12 cellular contexts compared by ENCODE assay signal in genomic region chr11:124919836-124920755, GRCh38. TPM values are rescaled to one million over a fixed set of nuclear protein-coding genes. Genes with fewer than 3 reads are reported as not detected.
DNase-seq lines count a peak whose midpoint lies in the region; ATAC-seq, FAIRE-seq and TF ChIP-seq lines count a peak whose summit lies in the region.
"Had no signal": no experiment of that assay in that cellular context is flagged by ENCODE, and none has a peak within 500 bp of the region (broad histone marks: within the 10 kb centered on the region; RNA-seq: fewer than 3 reads in every experiment).

No MANE protein-coding gene starts in this region.

- H3K27ac ChIP-seq in A549 (no peak overlapping the region; a peak in 1 of 6 replicates), GM23338 (ENCODE audit: low read depth) (no peak overlapping the region), left lung (no peak overlapping the region)
- no peak overlapping the region for H3K27ac ChIP-seq in effector memory CD4-positive, alpha-beta T cell (ENCODE audit: insufficient read depth, low read length, poor library complexity, severe bottlenecking)

- DNase-seq in A549 (ENCODE audit: low read depth in 1 of 2, low spot score in 1 of 2) (no peak), GM23338 (ENCODE audit: low spot score) (no peak), NCI-H187 (lab: John Stamatoyannopoulos, UW) (no peak), SIG-M5 (lab: John Stamatoyannopoulos, UW) (no peak), left lung (no peak), AG08395 (ENCODE audit: low spot score) (no peak)
- no peak for DNase-seq in effector memory CD4-positive, alpha-beta T cell

- peaks cover 3% of the 10 kb centered on the region; the same call in 1 of the 3 replicates for H3K4me1 Mint-ChIP-seq in GM23338
- H3K4me1 Mint-ChIP-seq in nephron: peaks cover 28% of the 10 kb centered on the region

- H3K4me3 Mint-ChIP-seq in GM23338: peak overlapping the region; percentile 67
- peak overlapping the region; percentile 75 to 86 (median 84) for H3K4me3 Mint-ChIP-seq in nephron

- H3K36me3 Mint-ChIP-seq in GM23338 (ENCODE audit: low read depth): no peaks in the 10 kb centered on the region; the same call in 1 of the 3 replicates
- H3K36me3 Mint-ChIP-seq in nephron (ENCODE audit: low read depth): no peaks in the 10 kb centered on the region
- H3K36me3 Mint-ChIP-seq: activated naive CD4-positive, alpha-beta T cell treated with anti-CD3 and anti-CD28 coated beads, Interleukin-2, amount 10 ng/mL, durations not matched to agents 7 days and 5 days had no signal

- H3K27me3 Mint-ChIP-seq in GM23338 (ENCODE audit: insufficient read depth, low read depth, poor library complexity) (peaks cover 52% of the 10 kb centered on the region), nephron (ENCODE audit: low read depth) (peaks cover 21% of the 10 kb centered on the region)

- peaks cover 12% of the 10 kb centered on the region; the same call in 1 of the 2 replicates for H3K9me2 ChIP-seq in GM23338 (ENCODE audit: insufficient read depth)

- H3K27ac Mint-ChIP-seq in GM23338: no peak overlapping the region
- peak overlapping the region in 2 of 3 experiments; percentile 71 to 91 for H3K27ac Mint-ChIP-seq in nephron
- H3K27ac Mint-ChIP-seq: activated naive CD4-positive, alpha-beta T cell treated with anti-CD3 and anti-CD28 coated beads, Interleukin-2, amount 10 ng/mL, durations not matched to agents 7 days and 5 days had no signal

- no peak for TF ChIP-seq RAD21 in A549 (conservative IDR thresholded peaks at IDR 0.05 in 1 of 2, IDR thresholded peaks at IDR 0.05 in 1 of 2)

- peak overlapping the region; percentile 91 for H2AFZ ChIP-seq in GM23338

- no peaks in the 10 kb centered on the region for H3K79me2 ChIP-seq in GM23338 (replicated peaks; ENCODE audit: insufficient read depth)

- no peaks in the 10 kb centered on the region for H3K36me3 ChIP-seq in GM23338 (ENCODE audit: insufficient read depth)
- H3K36me3 ChIP-seq in effector memory CD4-positive, alpha-beta T cell (ENCODE audit: control insufficient read depth, insufficient read depth, low read length): no peaks in the 10 kb centered on the region
- no peaks in the 10 kb centered on the region for H3K36me3 ChIP-seq in left lung

- TF ChIP-seq CTCF in A549 (IDR thresholded peaks at IDR 0.05): no peak
- TF ChIP-seq CTCF in GM23338 (conservative IDR thresholded peaks at IDR 0.05; ENCODE audit: low read depth in 2 of 2): no peak
- no peak for TF ChIP-seq CTCF in nephron (IDR thresholded peaks at IDR 0.05; ENCODE audit: unreplicated experiment in 3 of 3)
- TF ChIP-seq CTCF in left lung (IDR thresholded peaks at IDR 0.05): no peak

- no peaks in the 10 kb centered on the region for H4K20me1 ChIP-seq in GM23338 (replicated peaks; ENCODE audit: insufficient read depth)

- H3K9me3 Mint-ChIP-seq in GM23338: peaks cover 19% of the 10 kb centered on the region
- H3K9me3 Mint-ChIP-seq in nephron: peaks cover 5% of the 10 kb centered on the region
- H3K9me3 Mint-ChIP-seq: activated naive CD4-positive, alpha-beta T cell treated with anti-CD3 and anti-CD28 coated beads, Interleukin-2, amount 10 ng/mL, durations not matched to agents 7 days and 5 days had no signal

- intact Hi-C loops in left lung (cut with DNase I): no loop called here

- no peak for TF ChIP-seq EP300 in A549 (IDR thresholded peaks at IDR 0.05)

- POLR2A ChIA-PET in A549 (lab: Yijun Ruan, JAX): no interaction called here

- ATAC-seq in A549 (no peak), GM23338 (no peak), left lung (no peak)

- H3K4me1 ChIP-seq in A549: no peaks in the 10 kb centered on the region
- no peaks in the 10 kb centered on the region for H3K4me1 ChIP-seq in GM23338 (ENCODE audit: insufficient read depth)
- peaks cover 10% of the 10 kb centered on the region for H3K4me1 ChIP-seq in effector memory CD4-positive, alpha-beta T cell (ENCODE audit: control insufficient read depth, insufficient read depth, low read length, poor library complexity, severe bottlenecking)
- H3K4me1 ChIP-seq in left lung: peaks cover 0 to 11% of the 10 kb centered on the region in 2 donors

- H3K27me3 ChIP-seq in GM23338 (ENCODE audit: insufficient read depth) (peaks cover 69% of the 10 kb centered on the region), left lung (peaks cover 7 to 24% of the 10 kb centered on the region in 2 donors)
- no peaks in the 10 kb centered on the region for H3K27me3 ChIP-seq in effector memory CD4-positive, alpha-beta T cell (replicated peaks; ENCODE audit: control insufficient read depth, insufficient read depth, low read length, poor library complexity, severe bottlenecking)
- H3K27me3 ChIP-seq: testis had no signal

- H3K9me3 ChIP-seq in A549 (no peaks in the 10 kb centered on the region), left lung (no peaks in the 10 kb centered on the region)
- no peaks in the 10 kb centered on the region for H3K9me3 ChIP-seq in effector memory CD4-positive, alpha-beta T cell (ENCODE audit: control insufficient read depth, low read length)
- H3K9me3 ChIP-seq: testis had no signal

- FAIRE-seq in A549 (lab: Jason Lieb, UNC): no peak

- CTCF ChIA-PET in A549 (lab: Yijun Ruan, JAX): interaction anchor here (1.0 kb wide), 1 partner anchor 44 kb away, joined by 3 read pairs; no protein-coding TSS in a partner anchor

- no peak for TF ChIP-seq POLR2A in A549 (IDR thresholded peaks at IDR 0.05; ENCODE audit: low read length)

- 0 out of 2 replicates have a peak, but pooled peaks cover 3% of the 10 kb centered on the region for H3F3A ChIP-seq in GM23338 (replicated peaks; ENCODE audit: low read depth)

- peak overlapping the region; percentile 75 for H3K4me2 ChIP-seq in A549
- H3K4me2 ChIP-seq in GM23338: peak overlapping the region; percentile 83

- H3K4me3 ChIP-seq in A549 (no peak overlapping the region), GM23338 (peak overlapping the region; percentile 56), left lung (no peak overlapping the region)
- peak overlapping the region; percentile 46 for H3K4me3 ChIP-seq in effector memory CD4-positive, alpha-beta T cell (ENCODE audit: insufficient read depth, low read depth, low read length, poor library complexity, severe bottlenecking)

- WGBS in A549 (ENCODE audit: missing lambda C conversion rate): 79% methylated on average over 6 of the region's 8 CpGs

TF ChIP-seq in A549, 52 proteins besides CTCF, POLR2A, EP300 and RAD21 (continues in another document):
- no peak for TF ChIP-seq FOSB (CRISPR knock-in tag; IDR thresholded peaks at IDR 0.05)
- no peak for TF ChIP-seq CBX2 (IDR thresholded peaks at IDR 0.05; ENCODE audit: borderline replicate concordance, low read depth)
- no peak for TF ChIP-seq PHF8 (IDR thresholded peaks at IDR 0.05; ENCODE audit: borderline replicate concordance, low read depth)

RNA-seq across cellular contexts. Expression of gene HEPN1, which starts 1.0 kb away (rescaled TPM):
- polyA plus RNA-seq in A549 (2011; rRNA removed) (not detected in 2 replicates), A549 (2017; fragmentation: RNase III; extraction: RNeasy Plus Mini Kit Qiagen cat#74134 plus additional on column Dnase treatment) (not detected in 3 replicates), GM23338 (2016; fragmentation: Nextera tagmentation; extraction: Ambion mirVana) (not detected in 2 replicates)
- polyA plus RNA-seq in A549 (2012; cell fraction: cytosol; rRNA removed): not detected in 2 replicates
- not detected in 2 replicates for polyA plus RNA-seq in A549 (2012; cell fraction: nucleus; rRNA removed)
- not detected in 2 replicates for polyA minus RNA-seq in A549 (2011; rRNA and poly(A)+ RNA removed)
- not detected in 2 replicates for total RNA-seq in GM23338 (2014; rRNA removed; shearing (Covaris generic))
- total RNA-seq in left lung: not detected
- total RNA-seq: liver, OCI-LY7, testis had no signal

RNA-seq across cellular contexts. Expression of gene HEPACAM, which starts 15.8 kb away (rescaled TPM):
- not detected in 2 replicates for polyA plus RNA-seq in A549 (2011; rRNA removed)
- polyA plus RNA-seq in A549 (2012; cell fraction: cytosol; rRNA removed): not detected in 2 replicates
- not detected in 2 replicates for polyA plus RNA-seq in A549 (2012; cell fraction: nucleus; rRNA removed)
- polyA plus RNA-seq in A549 (2017; fragmentation: RNase III; extraction: RNeasy Plus Mini Kit Qiagen cat#74134 plus additional on column Dnase treatment): not detected in 3 replicates
- not detected in 2 replicates for polyA minus RNA-seq in A549 (2011; rRNA and poly(A)+ RNA removed)
- 0.17 TPM in 1 of 2 replicates, not detected in the other for total RNA-seq in GM23338 (2014; rRNA removed; shearing (Covaris generic))
- not detected in 2 replicates for polyA plus RNA-seq in GM23338 (2016; fragmentation: Nextera tagmentation; extraction: Ambion mirVana)
- total RNA-seq in left lung: not detected
- total RNA-seq: OCI-LY7 had no signal

RNA-seq across cellular contexts. Expression of gene ROBO4, which starts 22.4 kb away (rescaled TPM):
- polyA plus RNA-seq in A549 (2011; rRNA removed) (not detected in 2 replicates), A549 (2017; fragmentation: RNase III; extraction: RNeasy Plus Mini Kit Qiagen cat#74134 plus additional on column Dnase treatment) (not detected in 3 replicates), GM23338 (2016; fragmentation: Nextera tagmentation; extraction: Ambion mirVana) (0.28 TPM in 1 of 2 replicates, not detected in the other)
- polyA plus RNA-seq in A549 (2012; cell fraction: cytosol; rRNA removed): not detected in 2 replicates
- polyA plus RNA-seq in A549 (2012; cell fraction: nucleus; rRNA removed): 0.01 TPM in 1 of 2 replicates, not detected in the other
- not detected in 2 replicates for polyA minus RNA-seq in A549 (2011; rRNA and poly(A)+ RNA removed)
- total RNA-seq in GM23338 (2014; rRNA removed; shearing (Covaris generic)): not detected in 2 replicates
- total RNA-seq in left lung: 10 to 100 TPM; 38.2 to 39.4 TPM
- total RNA-seq: OCI-LY7 had no signal

RNA-seq across cellular contexts. Expression of gene CCDC15, which starts 33.9 kb away (rescaled TPM):
- polyA plus RNA-seq in A549 (2011; rRNA removed) (1.1 and 1.3 TPM in 2 replicates), A549 (2017; fragmentation: RNase III; extraction: RNeasy Plus Mini Kit Qiagen cat#74134 plus additional on column Dnase treatment) (0.50 to 0.90 TPM (median 0.58 TPM) in 3 replicates), GM23338 (2016; fragmentation: Nextera tagmentation; extraction: Ambion mirVana) (1.8 and 2.9 TPM in 2 replicates)
- 0.17 and 0.19 TPM in 2 replicates for polyA plus RNA-seq in A549 (2012; cell fraction: cytosol; rRNA removed)
- polyA plus RNA-seq in A549 (2012; cell fraction: nucleus; rRNA removed): 0.18 and 0.20 TPM in 2 replicates
- polyA minus RNA-seq in A549 (2011; rRNA and poly(A)+ RNA removed): 0.68 and 0.79 TPM in 2 replicates
- total RNA-seq in GM23338 (2014; rRNA removed; shearing (Covaris generic)): 3.3 and 8.0 TPM in 2 replicates
- total RNA-seq in left lung: 1 to 10 TPM; 1.7 to 2.7 TPM

RNA-seq across cellular contexts. Expression of gene ROBO3, which starts 54.9 kb away (rescaled TPM):
- 2.1 and 3.0 TPM in 2 replicates for polyA plus RNA-seq in A549 (2011; rRNA removed)
- polyA plus RNA-seq in A549 (2012; cell fraction: cytosol; rRNA removed): 3.1 and 4.1 TPM in 2 replicates
- polyA plus RNA-seq in A549 (2012; cell fraction: nucleus; rRNA removed): 15.0 and 15.2 TPM in 2 replicates
- polyA plus RNA-seq in A549 (2017; fragmentation: RNase III; extraction: RNeasy Plus Mini Kit Qiagen cat#74134 plus additional on column Dnase treatment): 2.6 to 2.8 TPM (median 2.8 TPM) in 3 replicates
- 1.2 and 3.2 TPM in 2 replicates for polyA minus RNA-seq in A549 (2011; rRNA and poly(A)+ RNA removed)
- 8.0 and 17.0 TPM in 2 replicates for total RNA-seq in GM23338 (2014; rRNA removed; shearing (Covaris generic))
- 21.0 and 21.4 TPM in 2 replicates for polyA plus RNA-seq in GM23338 (2016; fragmentation: Nextera tagmentation; extraction: Ambion mirVana)
- 10 to 100 TPM; 11.0 to 11.4 TPM for total RNA-seq in left lung

Comparison
In these comparisons a context has a peak if more than half of its experiments do, and no peak if none do; other contexts are left out.
1. H3K4me3 ChIP-seq: peak in GM23338 (single experiment) and effector memory CD4-positive, alpha-beta T cell (single experiment); none in A549 (single experiment) and left lung (0 of 2).
2. RNA of gene ROBO4, which starts 22.4 kb away (total RNA-seq): 38.2 to 39.4 TPM in left lung; not detected in GM23338; every median in the first group is over 10 times any median in the second.